ENCODE assay signal across 1 cellular context in the genomic region with DNA sequence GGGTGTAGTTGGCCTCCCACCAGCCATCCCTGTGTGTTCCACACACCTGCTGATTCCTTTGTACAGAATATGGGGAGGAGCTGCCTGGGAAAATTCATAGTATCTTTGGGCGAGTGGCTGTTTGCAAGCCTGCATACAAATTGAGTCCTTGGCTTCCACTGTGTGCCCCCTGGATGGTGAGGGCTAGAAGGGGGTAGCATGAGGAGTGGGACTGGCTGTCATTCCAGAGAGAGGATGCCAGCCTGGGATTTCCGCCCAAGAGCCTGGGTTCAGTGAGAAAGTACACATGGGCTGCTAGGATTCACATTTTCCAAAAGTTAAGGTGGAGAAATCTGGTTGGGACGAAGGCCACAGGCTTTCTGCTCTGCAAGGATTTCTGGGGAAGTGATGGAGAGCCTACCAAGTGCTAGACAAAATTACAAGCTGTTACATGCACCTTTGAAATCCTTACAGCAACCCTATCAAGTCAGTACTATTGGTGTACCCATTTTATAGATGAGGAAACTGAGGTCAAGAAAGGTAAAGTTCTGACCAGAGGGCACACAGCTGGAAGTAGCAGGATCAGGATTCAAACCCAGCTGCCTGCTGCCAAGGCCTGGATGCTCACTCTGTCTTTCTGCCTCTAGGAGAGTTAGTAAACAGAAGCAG.
TF ChIP-seq lines count a peak whose summit lies in the region.

No MANE protein-coding gene starts in this region.

TF ChIP-seq in IMR-90, 13 proteins besides CTCF, POLR2A, EP300 and RAD21:
- TF ChIP-seq RCOR1 (IDR thresholded peaks at IDR 0.05; ENCODE audit: insufficient replicate concordance, low read length), result peak; percentile 83
- TF ChIP-seq CEBPB (IDR thresholded peaks at IDR 0.05; ENCODE audit: low read depth, low read length), result no peak
TF ChIP-seq in IMR-90: peak in this region for 1.
